13 cellular contexts compared by ENCODE assay signal in genomic region chr7:30206466-30206865, GRCh38.
DNase-seq lines count a peak whose midpoint lies in the region; ATAC-seq, FAIRE-seq and TF ChIP-seq lines count a peak whose summit lies in the region.
"Had no signal": no experiment of that assay in that cellular context is flagged by ENCODE, and none has a peak within 500 bp of the region (broad histone marks: within the 10 kb centered on the region; RNA-seq: fewer than 3 reads in every experiment).

No MANE protein-coding gene starts in this region.

- H3K27me3 Mint-ChIP-seq in astrocyte (ENCODE audit: low read depth, unreplicated experiment) = peaks cover 5% of the 10 kb centered on the region
- peaks cover 2% of the 10 kb centered on the region for H3K27me3 Mint-ChIP-seq in activated CD4-positive, alpha-beta memory T cell treated with anti-CD3 and anti-CD28 coated beads, Interleukin-2, amount 10 ng/mL, durations not matched to agents 7 days and 5 days

- H3K9ac ChIP-seq in astrocyte (ENCODE audit: low read length) (no peak overlapping the region), keratinocyte (ENCODE audit: control insufficient read depth, extremely low read depth, insufficient read depth, low read length) (no peak overlapping the region)

- no peaks in the 10 kb centered on the region for H3K9me1 ChIP-seq in keratinocyte (ENCODE audit: control insufficient read depth, extremely low read depth, insufficient read depth, low read length)

- no peak overlapping the region for H3K4me3 Mint-ChIP-seq in astrocyte (ENCODE audit: unreplicated experiment)
- H3K4me3 Mint-ChIP-seq in activated CD4-positive, alpha-beta memory T cell treated with anti-CD3 and anti-CD28 coated beads, Interleukin-2, amount 10 ng/mL, durations not matched to agents 7 days and 5 days = no peak overlapping the region

- H3K4me1 ChIP-seq in astrocyte (ENCODE audit: insufficient read depth, low read length) = peaks cover 9% of the 10 kb centered on the region
- H3K4me1 ChIP-seq in keratinocyte (ENCODE audit: control insufficient read depth, extremely low read depth, insufficient read depth, low read length) = peaks cover 10% of the 10 kb centered on the region
- H3K4me1 ChIP-seq: right atrium auricular region had no signal

- H3K4me3 ChIP-seq in astrocyte (ENCODE audit: insufficient read depth, low read depth, low read length) = peak overlapping the region; percentile 35
- H3K4me3 ChIP-seq in keratinocyte (ENCODE audit: control insufficient read depth in 2 of 3, extremely low read depth in 1 of 3, insufficient read depth in 2 of 3, low read depth in 1 of 3, low read length in 3 of 3) = no peak overlapping the region
- H3K4me3 ChIP-seq: right atrium auricular region had no signal

- H3K4me2 ChIP-seq in astrocyte (ENCODE audit: low read length) (peak overlapping the region; percentile 61), keratinocyte (ENCODE audit: control insufficient read depth, extremely low read depth, insufficient read depth, low read depth, low read length) (peak overlapping the region; percentile 35)

- dilution Hi-C loops in keratinocyte (cut with MboI; ENCODE audit: extremely low pct_ligation_motif_present, low sequenced_read_pairs) = no loop called here

- H3K9me3 ChIP-seq in astrocyte (ENCODE audit: insufficient read depth, low read depth, low read length) (no peaks in the 10 kb centered on the region), keratinocyte (ENCODE audit: control insufficient read depth, low read depth, low read length) (no peaks in the 10 kb centered on the region)
- H3K9me3 ChIP-seq: right atrium auricular region had no signal

- peaks cover 15% of the 10 kb centered on the region for H3K4me1 Mint-ChIP-seq in astrocyte (ENCODE audit: low read depth, unreplicated experiment)
- no peaks in the 10 kb centered on the region for H3K4me1 Mint-ChIP-seq in activated CD4-positive, alpha-beta memory T cell treated with anti-CD3 and anti-CD28 coated beads, Interleukin-2, amount 10 ng/mL, durations not matched to agents 7 days and 5 days

- no peaks in the 10 kb centered on the region for H3K36me3 Mint-ChIP-seq in astrocyte (ENCODE audit: low read depth, unreplicated experiment)
- no peaks in the 10 kb centered on the region for H3K36me3 Mint-ChIP-seq in activated CD4-positive, alpha-beta memory T cell treated with anti-CD3 and anti-CD28 coated beads, Interleukin-2, amount 10 ng/mL, durations not matched to agents 7 days and 5 days (ENCODE audit: low read depth)

- H3K27ac Mint-ChIP-seq in astrocyte (ENCODE audit: unreplicated experiment) = peak overlapping the region; percentile 18
- H3K27ac Mint-ChIP-seq in activated CD4-positive, alpha-beta memory T cell treated with anti-CD3 and anti-CD28 coated beads, Interleukin-2, amount 10 ng/mL, durations not matched to agents 7 days and 5 days = no peak overlapping the region

- H2AFZ ChIP-seq in astrocyte (ENCODE audit: low read depth, low read length) (peak overlapping the region; percentile 22), keratinocyte (ENCODE audit: control insufficient read depth, low read length) (no peak overlapping the region)

- peak; percentile 13 for FAIRE-seq in astrocyte (lab: Jason Lieb, UNC)
- peak; percentile 93 for FAIRE-seq in keratinocyte (lab: Jason Lieb, UNC)

- TF ChIP-seq CTCF in astrocyte (IDR thresholded peaks at IDR 0.05; ENCODE audit: insufficient read depth, low read depth, low read length) (no peak), keratinocyte (optimal IDR thresholded peaks at IDR 0.05 in 1 of 3, IDR thresholded peaks at IDR 0.05 in 1 of 3, conservative IDR thresholded peaks at IDR 0.05 in 1 of 3; ENCODE audit: extremely low read depth in 1 of 3, insufficient read depth in 2 of 3, low read length in 3 of 3) (no peak)

- DNase-seq in ACHN = peak; percentile 62
- peak; percentile 81 for DNase-seq in LHCN-M2 (ENCODE audit: low read depth)
- DNase-seq in astrocyte (ENCODE audit: low read depth) = peak; percentile 76
- peak; percentile 41 for DNase-seq in keratinocyte (ENCODE audit: low read depth, low spot score)
- DNase-seq in activated CD4-positive, alpha-beta memory T cell treated with anti-CD3 and anti-CD28 coated beads, Interleukin-2, amount 10 ng/mL, durations not matched to agents 7 days and 5 days = no peak
- DNase-seq in ecto neural progenitor cell (ENCODE audit: low spot score) = no peak
- no peak for DNase-seq in NCI-H1092 treated with DMSO at 0.1 percent for 48 hours (lab: John Stamatoyannopoulos, UW)
- DNase-seq: activated T-cell treated with anti-CD3 and anti-CD28 coated beads, Interleukin-2, amount 50 U/mL, for 1 hour; left cardiac atrium; NCI-H2029; stimulated activated CD8-positive, alpha-beta memory T cell treated with anti-CD3 and anti-CD28 coated beads, Interleukin-4, amount 100 ng/mL, for 48 hours had no signal

- POLR2A ChIA-PET in activated CD4-positive, alpha-beta memory T cell treated with anti-CD3 and anti-CD28 coated beads, Interleukin-2, amount 10 ng/mL, durations not matched to agents 7 days and 5 days (lab: Charles Lee) = no interaction called here

- no peak for ATAC-seq in GM21515 (IDR thresholded peaks at IDR 0.05; ENCODE audit: unreplicated experiment)

- H3K36me3 ChIP-seq in astrocyte (ENCODE audit: insufficient read depth, low read length) (no peaks in the 10 kb centered on the region), keratinocyte (ENCODE audit: control insufficient read depth in 2 of 2, extremely low read depth in 1 of 2, insufficient read depth in 2 of 2, low read length in 2 of 2) (no peaks in the 10 kb centered on the region)
- H3K36me3 ChIP-seq: right atrium auricular region had no signal

- H4K20me1 ChIP-seq in astrocyte (ENCODE audit: insufficient read depth, low read length) = no peaks in the 10 kb centered on the region
- H4K20me1 ChIP-seq in keratinocyte (ENCODE audit: control insufficient read depth, extremely low read depth, insufficient read depth, low read length) = no peaks in the 10 kb centered on the region

- CTCF ChIA-PET in activated CD4-positive, alpha-beta memory T cell treated with anti-CD3 and anti-CD28 coated beads, Interleukin-2, amount 10 ng/mL, durations not matched to agents 7 days and 5 days (lab: Charles Lee) = no interaction called here

- H3K27me3 ChIP-seq in astrocyte (ENCODE audit: insufficient read depth, low read length) = peaks cover 2% of the 10 kb centered on the region
- no peaks in the 10 kb centered on the region for H3K27me3 ChIP-seq in keratinocyte (ENCODE audit: control insufficient read depth, extremely low read depth, insufficient read depth, low read length)
- H3K27me3 ChIP-seq: right atrium auricular region had no signal

- no peaks in the 10 kb centered on the region for H3K79me2 ChIP-seq in astrocyte (ENCODE audit: insufficient read depth, low read length)
- H3K79me2 ChIP-seq in keratinocyte (ENCODE audit: control insufficient read depth, insufficient read depth, low read length) = no peaks in the 10 kb centered on the region

- H3K27ac ChIP-seq in astrocyte (ENCODE audit: low read depth, low read length) (peak overlapping the region; percentile 46), keratinocyte (ENCODE audit: control insufficient read depth, insufficient read depth, low read length) (no peak overlapping the region)
- H3K27ac ChIP-seq: right atrium auricular region had no signal

- in situ Hi-C loops in ACHN (cut with HindIII; ENCODE audit: low pct_ligation_motif_present, low pct_unique_long_range_greater_than_20kb, low sequenced_read_pairs) = no loop called here

- H3K9me3 Mint-ChIP-seq in astrocyte (ENCODE audit: unreplicated experiment) = no peaks in the 10 kb centered on the region
- H3K9me3 Mint-ChIP-seq in activated CD4-positive, alpha-beta memory T cell treated with anti-CD3 and anti-CD28 coated beads, Interleukin-2, amount 10 ng/mL, durations not matched to agents 7 days and 5 days = no peaks in the 10 kb centered on the region

Comparison
In these comparisons a context has a peak if more than half of its experiments do, and no peak if none do; other contexts are left out.
1. DNase-seq: peak in ACHN (single experiment), LHCN-M2 (single experiment), astrocyte (single experiment) and keratinocyte (single experiment); none in activated CD4-positive, alpha-beta memory T cell treated with anti-CD3 and anti-CD28 coated beads, Interleukin-2, amount 10 ng/mL, durations not matched to agents 7 days and 5 days (single experiment), ecto neural progenitor cell (single experiment) and NCI-H1092 treated with DMSO at 0.1 percent for 48 hours (single experiment).